8 cellular contexts compared by ENCODE assay signal in the genomic region with DNA sequence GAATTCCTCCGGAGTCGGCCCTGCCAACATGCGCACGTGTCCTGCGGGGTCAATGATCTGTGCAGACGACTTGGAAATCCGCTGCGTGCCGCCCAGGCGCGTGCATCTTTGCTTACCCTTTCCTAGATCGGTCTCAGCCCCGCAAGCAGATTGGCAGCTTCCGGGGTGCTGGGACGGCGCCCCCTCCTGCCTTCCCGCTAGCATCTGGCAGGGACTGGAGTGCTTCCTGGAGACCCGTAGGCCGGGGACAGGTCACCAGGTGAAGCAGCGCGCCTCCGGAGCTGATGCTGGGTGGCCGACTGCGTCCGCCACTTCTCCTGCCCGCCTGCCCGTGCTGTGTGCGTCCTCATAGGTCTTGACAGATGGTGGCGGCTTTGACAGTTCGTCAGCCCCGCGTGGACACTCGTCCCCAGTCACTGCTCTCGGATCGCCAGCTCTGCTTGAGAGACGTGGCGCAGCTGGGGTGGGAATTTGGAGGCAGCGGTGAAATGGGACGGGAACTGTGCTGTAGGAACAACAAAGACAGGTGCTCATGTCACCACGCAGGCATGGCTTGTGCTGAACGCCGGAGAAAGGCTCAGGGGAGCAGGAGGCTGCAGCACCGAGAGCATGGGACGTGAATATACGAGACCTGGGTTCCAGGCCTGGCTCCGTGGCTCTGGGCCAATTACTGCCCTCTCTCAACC. TPM values are rescaled to one million over a fixed set of nuclear protein-coding genes. Genes with fewer than 3 reads are reported as not detected.
DNase-seq lines count a peak whose midpoint lies in the region; ATAC-seq and TF ChIP-seq lines count a peak whose summit lies in the region.

No MANE protein-coding gene starts in this region.

- peak overlapping the region; percentile 53 for H3K4me2 ChIP-seq in SU-DHL-6 (ENCODE audit: low read depth, low read length, poor library complexity, severe bottlenecking)

- ATAC-seq in GM18861 (IDR thresholded peaks at IDR 0.05; ENCODE audit: unreplicated experiment) (peak; percentile 31), HG03045 (IDR thresholded peaks at IDR 0.05; ENCODE audit: unreplicated experiment) (peak; percentile 41)

- H3K9me3 ChIP-seq in SU-DHL-6 (ENCODE audit: insufficient read depth, low read length): no peaks in the 10 kb centered on the region

- H3K36me3 Mint-ChIP-seq in nephron (ENCODE audit: low read depth): no peaks in the 10 kb centered on the region

- POLR2A ChIA-PET in BJ (lab: Charles Lee): no interaction called here

- H3K27me3 ChIP-seq in BJ (ENCODE audit: control insufficient read depth, insufficient read depth, low read length): peaks cover 3% of the 10 kb centered on the region; the same call in 1 of the 2 replicates
- no peaks in the 10 kb centered on the region for H3K27me3 ChIP-seq in SU-DHL-6 (ENCODE audit: low read length)

- H3K27ac Mint-ChIP-seq in nephron: no peak overlapping the region

- no peaks in the 10 kb centered on the region for H3F3A ChIP-seq in SU-DHL-6 (ENCODE audit: insufficient read depth)

- peak overlapping the region; percentile 91 for H2AFZ ChIP-seq in SU-DHL-6 (ENCODE audit: low read depth, low read length, severe bottlenecking)

- no peaks in the 10 kb centered on the region for H4K20me1 ChIP-seq in SU-DHL-6 (ENCODE audit: low read depth, low read length)

- H3K4me3 ChIP-seq in BJ (ENCODE audit: low read depth, low read length): peak overlapping the region; percentile 41
- H3K4me3 ChIP-seq in SU-DHL-6 (ENCODE audit: insufficient read depth, low read length, poor library complexity, severe bottlenecking): peak overlapping the region; percentile 43
- peak overlapping the region; percentile 56 for H3K4me3 ChIP-seq in epithelial cell of proximal tubule (ENCODE audit: low read depth, low read length)

- H3K79me2 ChIP-seq in SU-DHL-6 (ENCODE audit: insufficient read depth, low read length): no peaks in the 10 kb centered on the region

- peaks cover 90% of the 10 kb centered on the region for H3K27me3 Mint-ChIP-seq in nephron (ENCODE audit: low read depth)

- H3K27ac ChIP-seq in SU-DHL-6 (ENCODE audit: low read depth, low read length): no peak overlapping the region

- peak overlapping the region; percentile 34 for H3K9ac ChIP-seq in SU-DHL-6 (ENCODE audit: low read length)

- no peak for TF ChIP-seq CTCF in BJ (IDR thresholded peaks at IDR 0.05; ENCODE audit: insufficient read depth, low read depth, low read length)
- no peak for TF ChIP-seq CTCF in SU-DHL-6 (IDR thresholded peaks at IDR 0.05; ENCODE audit: insufficient read depth, low read length, poor library complexity, severe bottlenecking)
- no peak for TF ChIP-seq CTCF in epithelial cell of proximal tubule (conservative IDR thresholded peaks at IDR 0.05; ENCODE audit: low read depth, low read length)
- peak in 1 of 3 experiments; percentile 4 for TF ChIP-seq CTCF in nephron (IDR thresholded peaks at IDR 0.05; ENCODE audit: unreplicated experiment in 3 of 3)

- H3K36me3 ChIP-seq in BJ (ENCODE audit: control insufficient read depth, insufficient read depth, low read length) (no peaks in the 10 kb centered on the region), SU-DHL-6 (ENCODE audit: low read length) (no peaks in the 10 kb centered on the region)

- H3K4me3 Mint-ChIP-seq in nephron: peak overlapping the region; percentile 78 to 85 (median 81)

- DNase-seq in BJ (ENCODE audit: low read depth) (no peak), epithelial cell of proximal tubule (ENCODE audit: low read depth) (no peak), HT-29 (ENCODE audit: low spot score) (no peak), A172 (ENCODE audit: low spot score) (no peak)

- H3K9me2 ChIP-seq in SU-DHL-6 (replicated peaks; ENCODE audit: insufficient read depth, low read length): no peaks in the 10 kb centered on the region

- H3K9me3 Mint-ChIP-seq in nephron: no peaks in the 10 kb centered on the region

- CTCF ChIA-PET in BJ (lab: Yijun Ruan, JAX): interaction anchor here (0.5 to 26.5 kb wide), 31 partner anchors 9 to 526 kb away, joined by 3 to 736 read pairs (median 5); a partner anchor contains a TSS

- H3K4me1 Mint-ChIP-seq in nephron: peaks cover 11% of the 10 kb centered on the region

RNA-seq across cellular contexts. Expression of a gene that starts 21.9 kb away (rescaled TPM):
- polyA plus RNA-seq in BJ (2011; rRNA removed): not detected in 2 replicates
- polyA minus RNA-seq in BJ (2011; rRNA and poly(A)+ RNA removed): not detected in 2 replicates
- total RNA-seq in epithelial cell of proximal tubule: not detected in 2 replicates
- total RNA-seq in HT-29 (2014; rRNA removed; shearing (Covaris generic)): not detected in 2 replicates
- not detected in 2 replicates for total RNA-seq in A172 (2014; rRNA removed; shearing (Covaris generic))

RNA-seq across cellular contexts. Expression of a gene that starts 37.3 kb away (rescaled TPM):
- 0.22 and 0.23 TPM in 2 replicates for polyA plus RNA-seq in BJ (2011; rRNA removed)
- polyA minus RNA-seq in BJ (2011; rRNA and poly(A)+ RNA removed): 0.19 TPM in 1 of 2 replicates, not detected in the other
- total RNA-seq in epithelial cell of proximal tubule: not detected in 2 replicates
- not detected in 2 replicates for total RNA-seq in HT-29 (2014; rRNA removed; shearing (Covaris generic))
- not detected in 2 replicates for total RNA-seq in A172 (2014; rRNA removed; shearing (Covaris generic))
